ENCODE assay signal across 23 cellular contexts in genomic region chr4:71202703-71203102, GRCh38.
"Had no signal": no experiment of that assay in that cellular context is flagged by ENCODE, and none has a peak within 500 bp of the region (broad histone marks: within the 10 kb centered on the region; RNA-seq: fewer than 3 reads in every experiment).

No MANE protein-coding gene starts in this region.

- H3K27ac Mint-ChIP-seq: activated naive CD4-positive, alpha-beta T cell treated with anti-CD3 and anti-CD28 coated beads, Interleukin-2, amount 50 U/mL, for 24 hours; activated T-cell treated with anti-CD3 and anti-CD28 coated beads, Interleukin-2, amount 50 U/mL, for 72 hours; nephron progenitor cell; stimulated activated memory B cell treated with anti-CD40 and anti-IgM and Interleukin-4, amounts not matched to agents 10 μg/mL and 1 μg/mL and 100 μg/mL, for 72 hours; T-helper 1 cell treated with Interleukin-12 subunit alpha and Interleukin-12 subunit beta and Interleukin-4 antibody, amounts not matched to agents 30 μg/mL and 1 μg/mL, for 36 hours had no signal

- H3K4me3 Mint-ChIP-seq: activated naive CD4-positive, alpha-beta T cell treated with anti-CD3 and anti-CD28 coated beads, Interleukin-2, amount 50 U/mL, for 24 hours; activated T-cell treated with anti-CD3 and anti-CD28 coated beads, Interleukin-2, amount 50 U/mL, for 72 hours; nephron progenitor cell; stimulated activated memory B cell treated with anti-CD40 and anti-IgM and Interleukin-4, amounts not matched to agents 10 μg/mL and 1 μg/mL and 100 μg/mL, for 72 hours; T-helper 1 cell treated with Interleukin-12 subunit alpha and Interleukin-12 subunit beta and Interleukin-4 antibody, amounts not matched to agents 30 μg/mL and 1 μg/mL, for 36 hours had no signal

- H3K9me3 ChIP-seq: adrenal gland, right atrium auricular region, thoracic aorta, upper lobe of left lung had no signal

- H3K27me3 Mint-ChIP-seq: brain had no signal

- H3K36me3 Mint-ChIP-seq: activated naive CD4-positive, alpha-beta T cell treated with anti-CD3 and anti-CD28 coated beads, Interleukin-2, amount 50 U/mL, for 24 hours; brain; stimulated activated memory B cell treated with anti-CD40 and anti-IgM and Interleukin-4, amounts not matched to agents 10 μg/mL and 1 μg/mL and 100 μg/mL, for 72 hours had no signal

- FAIRE-seq: frontal cortex, kidney had no signal

- H3K27ac ChIP-seq: adrenal gland, right atrium auricular region, skin epidermis, thoracic aorta, upper lobe of left lung, VCaP had no signal

- DNase-seq: activated CD4-positive, alpha-beta T cell treated with anti-CD3 and anti-CD28 coated beads for 1 hour; activated CD8-positive, alpha-beta memory T cell treated with anti-CD3 and anti-CD28 coated beads for 24 hours; activated CD8-positive, alpha-beta memory T cell treated with anti-CD3 and anti-CD28 coated beads, Interleukin-2, amount 50 U/mL, for 48 hours; activated effector memory CD4-positive, alpha-beta T cell treated with anti-CD3 and anti-CD28 coated beads, Interleukin-2, amount 50 U/mL, for 16 hours; activated T-cell treated with anti-CD3 and anti-CD28 coated beads, Interleukin-2, amount 50 U/mL, for 72 hours; adrenal gland; caudate nucleus; head of caudate nucleus; kidney; nephron progenitor cell; nucleus accumbens; posterior cingulate gyrus; stimulated activated CD4-positive, alpha-beta T cell treated with anti-CD3 and anti-CD28 coated beads, Interleukin-4, amount 100 ng/mL, for 1 hour; upper lobe of left lung had no signal

- H3K4me1 ChIP-seq: adrenal gland, upper lobe of left lung had no signal

- H3K27me3 ChIP-seq: adrenal gland, right atrium auricular region, upper lobe of left lung had no signal

- H3K9me3 Mint-ChIP-seq: activated naive CD4-positive, alpha-beta T cell treated with anti-CD3 and anti-CD28 coated beads, Interleukin-2, amount 50 U/mL, for 24 hours; activated T-cell treated with anti-CD3 and anti-CD28 coated beads, Interleukin-2, amount 50 U/mL, for 72 hours; brain; nephron progenitor cell; stimulated activated memory B cell treated with anti-CD40 and anti-IgM and Interleukin-4, amounts not matched to agents 10 μg/mL and 1 μg/mL and 100 μg/mL, for 72 hours; T-helper 1 cell treated with Interleukin-12 subunit alpha and Interleukin-12 subunit beta and Interleukin-4 antibody, amounts not matched to agents 30 μg/mL and 1 μg/mL, for 36 hours had no signal

- H3K4me1 Mint-ChIP-seq: stimulated activated memory B cell treated with anti-CD40 and anti-IgM and Interleukin-4, amounts not matched to agents 10 μg/mL and 1 μg/mL and 100 μg/mL, for 72 hours had no signal

- H3K4me3 ChIP-seq: adrenal gland, right atrium auricular region, skin epidermis, thoracic aorta, upper lobe of left lung had no signal

- H3K36me3 ChIP-seq: adrenal gland, right atrium auricular region, thoracic aorta, upper lobe of left lung had no signal
